ENCODE assay signal across 1 cellular context in the genomic region with DNA sequence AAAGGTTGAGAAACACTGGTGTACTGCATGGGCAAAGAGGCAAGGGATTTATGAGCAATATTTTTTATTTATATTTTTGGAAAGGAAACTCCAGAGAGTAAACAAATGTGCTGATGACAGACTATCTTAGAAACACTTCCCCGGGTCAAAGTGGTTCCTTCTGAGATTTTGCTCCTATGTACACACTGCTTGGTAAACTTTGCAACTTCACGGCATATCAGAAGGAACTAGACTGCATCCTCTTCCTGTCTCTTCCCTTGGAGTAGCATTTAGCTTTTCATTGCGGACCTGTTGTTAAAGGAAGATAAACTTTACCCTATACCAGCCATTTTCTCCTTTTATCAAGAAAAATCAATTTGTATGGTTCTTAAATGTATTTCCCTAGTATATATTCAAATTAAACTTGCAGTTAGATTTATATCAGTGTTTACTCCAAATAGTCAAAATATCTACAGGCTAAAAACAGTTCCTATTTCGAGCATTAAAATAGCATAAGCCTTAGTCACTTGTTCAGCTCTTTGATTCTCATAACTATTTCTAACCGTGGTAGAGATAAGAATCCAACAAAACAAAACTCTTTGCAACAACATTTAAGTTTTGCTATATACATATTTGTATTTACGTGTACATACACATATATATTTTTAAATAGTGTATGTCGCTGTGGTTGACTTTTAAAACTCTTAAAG.
TF ChIP-seq lines count a peak whose summit lies in the region.

No MANE protein-coding gene starts in this region.

TF ChIP-seq in IMR-90, 13 proteins besides CTCF, POLR2A, EP300 and RAD21:
- TF ChIP-seq RFX5 (IDR thresholded peaks at IDR 0.05; ENCODE audit: low read depth, low read length) (no peak), SMC3 (IDR thresholded peaks at IDR 0.05; ENCODE audit: low read depth, low read length) (no peak), BHLHE40 (IDR thresholded peaks at IDR 0.05; ENCODE audit: low read depth, low read length) (no peak), NFE2L2 (IDR thresholded peaks at IDR 0.05; ENCODE audit: low read depth, low read length) (no peak), CHD1 (IDR thresholded peaks at IDR 0.05; ENCODE audit: low read depth, low read length) (no peak), FOS (IDR thresholded peaks at IDR 0.05; ENCODE audit: low read depth, low read length) (no peak), RCOR1 (IDR thresholded peaks at IDR 0.05; ENCODE audit: insufficient replicate concordance, low read length) (no peak), MAZ (IDR thresholded peaks at IDR 0.05; ENCODE audit: borderline replicate concordance, low read depth, low read length) (no peak), CEBPB (IDR thresholded peaks at IDR 0.05; ENCODE audit: low read depth, low read length) (no peak), MXI1 (IDR thresholded peaks at IDR 0.05; ENCODE audit: borderline replicate concordance, low read depth, low read length) (no peak), MAFK (IDR thresholded peaks at IDR 0.05; ENCODE audit: low read depth, low read length) (no peak)
- TF ChIP-seq, protein P1, sequence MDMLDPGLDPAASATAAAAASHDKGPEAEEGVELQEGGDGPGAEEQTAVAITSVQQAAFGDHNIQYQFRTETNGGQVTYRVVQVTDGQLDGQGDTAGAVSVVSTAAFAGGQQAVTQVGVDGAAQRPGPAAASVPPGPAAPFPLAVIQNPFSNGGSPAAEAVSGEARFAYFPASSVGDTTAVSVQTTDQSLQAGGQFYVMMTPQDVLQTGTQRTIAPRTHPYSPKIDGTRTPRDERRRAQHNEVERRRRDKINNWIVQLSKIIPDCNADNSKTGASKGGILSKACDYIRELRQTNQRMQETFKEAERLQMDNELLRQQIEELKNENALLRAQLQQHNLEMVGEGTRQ (IDR thresholded peaks at IDR 0.05; ENCODE audit: low read depth, low read length), result no peak
- TF ChIP-seq, protein P2, sequence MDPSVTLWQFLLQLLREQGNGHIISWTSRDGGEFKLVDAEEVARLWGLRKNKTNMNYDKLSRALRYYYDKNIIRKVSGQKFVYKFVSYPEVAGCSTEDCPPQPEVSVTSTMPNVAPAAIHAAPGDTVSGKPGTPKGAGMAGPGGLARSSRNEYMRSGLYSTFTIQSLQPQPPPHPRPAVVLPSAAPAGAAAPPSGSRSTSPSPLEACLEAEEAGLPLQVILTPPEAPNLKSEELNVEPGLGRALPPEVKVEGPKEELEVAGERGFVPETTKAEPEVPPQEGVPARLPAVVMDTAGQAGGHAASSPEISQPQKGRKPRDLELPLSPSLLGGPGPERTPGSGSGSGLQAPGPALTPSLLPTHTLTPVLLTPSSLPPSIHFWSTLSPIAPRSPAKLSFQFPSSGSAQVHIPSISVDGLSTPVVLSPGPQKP (IDR thresholded peaks at IDR 0.05; ENCODE audit: borderline replicate concordance, low read depth, low read length), result no peak
